34 cellular contexts compared by ENCODE assay signal in genomic region chr6:23752414-23752813, GRCh38.
"Had no signal": no experiment of that assay in that cellular context is flagged by ENCODE, and none has a peak within 500 bp of the region (broad histone marks: within the 10 kb centered on the region; RNA-seq: fewer than 3 reads in every experiment).

No MANE protein-coding gene starts in this region.

- DNase-seq: Karpas-422, Kasumi-1, KG1, MG63, MM.1S, MV-4-11, NCI-H1048, NCI-H1092, NCI-H1092 treated with DMSO at 0.1 percent for 48 hours, NCI-H1105, NCI-H1105 treated with DMSO at 0.1 percent for 48 hours, NCI-H1417, NCI-H1417 treated with DMSO at 0.1 percent for 48 hours, NCI-H1436, NCI-H1436 treated with DMSO at 0.1 percent for 48 hours, NCI-H146, NCI-H1694, NCI-H1694 treated with DMSO at 0.1 percent for 48 hours, NCI-H187, NCI-H187 treated with DMSO at 0.1 percent for 48 hours, NCI-H1930, NCI-H2029, NCI-H2029 treated with DMSO at 0.1 percent for 48 hours, NCI-H2081, NCI-H2081 treated with DMSO at 0.1 percent for 48 hours, NCI-H2107, NCI-H2171, NCI-H2171 treated with DMSO at 0.1 percent for 48 hours, NCI-H2227 treated with DMSO at 0.1 percent for 48 hours, NCI-H226, NCI-H345, NCI-H446, NCI-H446 treated with DMSO at 0.1 percent for 48 hours had no signal

- H3K27me3 ChIP-seq: MG63 had no signal

- H3K4me3 ChIP-seq: MG63 had no signal

- H3K9ac ChIP-seq: KMS-11 had no signal

- H3K27ac ChIP-seq: KMS-11 had no signal

- H3K36me3 ChIP-seq: MG63 had no signal

- H3K9me3 ChIP-seq: MG63 had no signal

- H3K4me2 ChIP-seq: KMS-11 had no signal
